Comparison of ENCODE assay signal across 1 cellular context in the genomic region with DNA sequence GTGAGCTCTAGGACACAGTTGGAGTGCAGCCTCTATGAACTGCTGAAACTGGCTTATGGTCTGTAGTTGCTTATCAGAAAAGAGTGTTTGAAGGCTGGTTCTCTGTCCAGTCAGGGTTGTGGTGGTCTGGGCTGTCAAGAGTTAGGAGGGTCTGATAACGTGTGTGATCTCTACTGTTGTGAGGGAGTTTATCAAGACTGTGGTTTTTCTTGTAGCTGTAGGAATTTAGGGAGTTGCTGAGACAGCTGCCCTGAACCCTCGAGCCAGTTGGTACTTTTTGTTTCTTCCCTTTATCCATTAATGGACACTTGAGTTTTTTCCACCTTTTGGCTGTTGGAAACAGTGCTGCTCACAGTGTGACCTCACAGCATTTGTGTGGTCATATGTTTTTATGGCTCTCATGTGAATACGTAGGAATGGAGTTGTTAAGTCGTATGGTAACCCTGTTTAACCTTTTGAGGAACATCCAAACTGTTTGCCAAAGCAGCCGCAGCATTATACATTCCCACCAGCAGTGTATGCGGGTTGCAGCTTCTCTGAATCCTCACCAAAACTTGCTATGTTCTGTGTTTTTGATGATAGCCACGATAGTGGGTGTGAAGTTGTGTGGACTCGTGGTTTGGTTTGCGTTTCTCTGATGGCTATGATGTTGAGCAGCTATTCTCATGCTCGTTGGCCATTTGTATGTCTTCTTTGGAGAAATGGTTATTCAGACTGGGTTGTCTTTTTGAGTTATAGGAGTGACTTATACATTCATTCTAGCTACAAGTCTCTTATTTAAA.
TF ChIP-seq lines count a peak whose summit lies in the region.

No MANE protein-coding gene starts in this region.

TF ChIP-seq in WTC11, 78 proteins besides CTCF, POLR2A, EP300 and RAD21 (continued from another document):
- TF ChIP-seq CREM (CRISPR knock-in tag; IDR thresholded peaks at IDR 0.05) (no peak), HMGA2 (CRISPR knock-in tag; IDR thresholded peaks at IDR 0.05) (no peak), ZNF219 (CRISPR knock-in tag; IDR thresholded peaks at IDR 0.05; ENCODE audit: borderline replicate concordance) (no peak), RORB (CRISPR knock-in tag; IDR thresholded peaks at IDR 0.05) (no peak), FOXP1 (CRISPR knock-in tag; IDR thresholded peaks at IDR 0.05; ENCODE audit: borderline replicate concordance) (no peak), ZNF232 (CRISPR knock-in tag; IDR thresholded peaks at IDR 0.05) (no peak), ELF4 (CRISPR knock-in tag; IDR thresholded peaks at IDR 0.05; ENCODE audit: low read depth) (no peak), ZBTB21 (CRISPR knock-in tag; IDR thresholded peaks at IDR 0.05; ENCODE audit: borderline replicate concordance) (no peak), GTF2I (CRISPR knock-in tag; conservative IDR thresholded peaks at IDR 0.05) (no peak), ZNF423 (CRISPR knock-in tag; IDR thresholded peaks at IDR 0.05) (no peak), ZNF138 (CRISPR knock-in tag; conservative IDR thresholded peaks at IDR 0.05) (no peak)
- TF ChIP-seq, protein P1, sequence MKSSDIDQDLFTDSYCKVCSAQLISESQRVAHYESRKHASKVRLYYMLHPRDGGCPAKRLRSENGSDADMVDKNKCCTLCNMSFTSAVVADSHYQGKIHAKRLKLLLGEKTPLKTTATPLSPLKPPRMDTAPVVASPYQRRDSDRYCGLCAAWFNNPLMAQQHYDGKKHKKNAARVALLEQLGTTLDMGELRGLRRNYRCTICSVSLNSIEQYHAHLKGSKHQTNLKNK (CRISPR knock-in tag; IDR thresholded peaks at IDR 0.05) = no peak
